Comparison of ENCODE assay signal across 21 cellular contexts in the genomic region with DNA sequence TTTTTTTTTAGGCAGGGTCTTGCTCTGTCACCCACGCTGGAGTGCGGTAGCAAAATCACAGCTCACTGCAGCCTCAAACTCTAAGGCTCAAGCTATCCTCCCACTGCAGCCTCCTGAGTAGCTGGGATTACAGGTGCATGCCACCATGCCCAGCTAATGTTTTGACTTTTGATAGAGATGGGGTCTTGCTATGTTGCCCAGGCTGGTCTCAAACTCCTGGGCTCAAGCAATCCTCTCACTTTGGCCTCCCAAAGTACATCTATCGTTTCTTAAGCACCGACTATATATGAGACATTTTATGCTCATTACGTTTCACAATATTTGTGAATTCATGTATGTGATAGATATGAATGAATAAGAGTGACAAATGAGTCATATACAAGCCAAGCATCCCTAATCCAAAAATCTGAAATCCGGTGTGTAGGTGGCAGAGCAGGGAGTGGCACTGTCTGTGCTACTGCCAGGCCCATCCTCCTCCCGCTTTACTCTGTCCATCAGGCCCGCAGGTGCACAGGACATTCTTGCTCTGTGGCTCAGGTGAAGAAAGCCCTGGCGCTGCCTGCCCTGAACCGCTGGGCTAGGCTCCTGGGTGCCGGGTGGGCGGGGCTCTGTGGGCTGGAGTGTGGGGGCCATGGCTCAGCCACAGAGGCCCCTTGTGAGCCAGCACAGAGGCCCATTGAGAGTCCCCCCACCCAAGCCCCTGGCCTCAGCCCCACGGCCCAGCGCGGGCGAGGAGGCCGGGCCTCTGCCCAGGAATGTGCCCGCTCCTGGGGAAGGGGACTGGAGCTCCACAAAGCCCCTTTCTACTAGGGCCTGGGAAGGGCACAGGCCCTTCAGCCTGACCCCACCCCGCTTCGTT. TPM values are rescaled to one million over a fixed set of nuclear protein-coding genes. Genes with fewer than 3 reads are reported as not detected.
DNase-seq lines count a peak whose midpoint lies in the region; FAIRE-seq and TF ChIP-seq lines count a peak whose summit lies in the region.
"Had no signal": no experiment of that assay in that cellular context is flagged by ENCODE, and none has a peak within 500 bp of the region (broad histone marks: within the 10 kb centered on the region; RNA-seq: fewer than 3 reads in every experiment).

No MANE protein-coding gene starts in this region.

- no peak overlapping the region for H3K9ac ChIP-seq in astrocyte (ENCODE audit: low read length)
- H3K9ac ChIP-seq in subcutaneous abdominal adipose tissue (ENCODE audit: low read length in 5 of 5): no peak overlapping the region

- no peak overlapping the region for H3K4me3 ChIP-seq in breast epithelium
- no peak overlapping the region for H3K4me3 ChIP-seq in astrocyte (ENCODE audit: insufficient read depth, low read depth, low read length)
- no peak overlapping the region for H3K4me3 ChIP-seq in esophagus squamous epithelium
- no peak overlapping the region for H3K4me3 ChIP-seq in subcutaneous abdominal adipose tissue (ENCODE audit: low read depth in 1 of 5, low read length in 5 of 5)
- H3K4me3 ChIP-seq: PC-9 had no signal

- H2AFZ ChIP-seq in astrocyte (ENCODE audit: low read depth, low read length): no peak overlapping the region
- H2AFZ ChIP-seq: PC-9 had no signal

- H3K27ac ChIP-seq in breast epithelium (no peak overlapping the region), astrocyte (ENCODE audit: low read depth, low read length) (no peak overlapping the region), esophagus squamous epithelium (peak overlapping the region; percentile 7 to 97 (median 53)), subcutaneous abdominal adipose tissue (ENCODE audit: low read depth, low read length) (peak overlapping the region; percentile 41)
- H3K27ac ChIP-seq: 22Rv1, PC-9 had no signal

- H3K36me3 ChIP-seq in breast epithelium (no peaks in the 10 kb centered on the region), astrocyte (ENCODE audit: insufficient read depth, low read length) (peaks cover 17% of the 10 kb centered on the region), esophagus squamous epithelium (peaks cover 4 to 92% (median 28%) of the 10 kb centered on the region in 3 donors), subcutaneous abdominal adipose tissue (ENCODE audit: control insufficient read depth in 5 of 5, insufficient read depth in 5 of 5, low read length in 5 of 5) (peaks cover 4 to 93% (median 91%) of the 10 kb centered on the region in 5 donors)

- H3K27ac Mint-ChIP-seq in MCF 10A (ENCODE audit: low read depth, unreplicated experiment) (no peak overlapping the region), astrocyte (ENCODE audit: unreplicated experiment) (peak overlapping the region; percentile 18)
- no peak overlapping the region for H3K27ac Mint-ChIP-seq in activated CD4-positive, alpha-beta T cell treated with anti-CD3 and anti-CD28 coated beads, Interleukin-2, amount 10 ng/mL, durations not matched to agents 7 days and 5 days
- H3K27ac Mint-ChIP-seq: B cell had no signal

- H3K27me3 ChIP-seq in breast epithelium (no peaks in the 10 kb centered on the region), astrocyte (ENCODE audit: insufficient read depth, low read length) (no peaks in the 10 kb centered on the region), esophagus squamous epithelium (no peaks in the 10 kb centered on the region), subcutaneous abdominal adipose tissue (ENCODE audit: control insufficient read depth in 5 of 5, insufficient read depth in 4 of 5, low read length in 5 of 5) (no peaks in the 10 kb centered on the region)

- no peaks in the 10 kb centered on the region for H3K79me2 ChIP-seq in astrocyte (ENCODE audit: insufficient read depth, low read length)

- no peaks in the 10 kb centered on the region for H3K27me3 Mint-ChIP-seq in MCF 10A (ENCODE audit: insufficient read depth, unreplicated experiment)
- H3K27me3 Mint-ChIP-seq in astrocyte (ENCODE audit: low read depth, unreplicated experiment): no peaks in the 10 kb centered on the region
- H3K27me3 Mint-ChIP-seq in activated CD4-positive, alpha-beta T cell treated with anti-CD3 and anti-CD28 coated beads, Interleukin-2, amount 10 ng/mL, durations not matched to agents 7 days and 5 days: no peaks in the 10 kb centered on the region
- H3K27me3 Mint-ChIP-seq: B cell had no signal

- no peak for TF ChIP-seq CTCF in MCF 10A (IDR thresholded peaks at IDR 0.05; ENCODE audit: unreplicated experiment)
- TF ChIP-seq CTCF in breast epithelium (IDR thresholded peaks at IDR 0.05): no peak
- TF ChIP-seq CTCF in astrocyte (IDR thresholded peaks at IDR 0.05; ENCODE audit: insufficient read depth, low read depth, low read length): no peak
- TF ChIP-seq CTCF in esophagus squamous epithelium (IDR thresholded peaks at IDR 0.05): no peak

- H3K4me3 Mint-ChIP-seq in MCF 10A (ENCODE audit: unreplicated experiment): no peak overlapping the region
- no peak overlapping the region for H3K4me3 Mint-ChIP-seq in astrocyte (ENCODE audit: unreplicated experiment)
- H3K4me3 Mint-ChIP-seq in activated CD4-positive, alpha-beta T cell treated with anti-CD3 and anti-CD28 coated beads, Interleukin-2, amount 10 ng/mL, durations not matched to agents 7 days and 5 days: no peak overlapping the region
- H3K4me3 Mint-ChIP-seq: B cell; CD4-positive, CD25-positive, alpha-beta regulatory T cell had no signal

- POLR2A ChIA-PET in MCF 10A (lab: Yijun Ruan, JAX): no interaction called here
- POLR2A ChIA-PET in activated CD4-positive, alpha-beta T cell treated with anti-CD3 and anti-CD28 coated beads, Interleukin-2, amount 10 ng/mL, durations not matched to agents 7 days and 5 days (lab: Charles Lee): no interaction called here

- no peak overlapping the region for H3K4me2 ChIP-seq in astrocyte (ENCODE audit: low read length)
- H3K4me2 ChIP-seq: PC-9 had no signal

- no peak for FAIRE-seq in astrocyte (lab: Jason Lieb, UNC)

- 53 to 68% methylated on average over 7 to 10 of the region's 20 CpGs for WGBS in esophagus squamous epithelium, 2 donors

- H4K20me1 ChIP-seq in astrocyte (ENCODE audit: insufficient read depth, low read length): peaks cover 51% of the 10 kb centered on the region

- H3K4me1 Mint-ChIP-seq in MCF 10A (ENCODE audit: insufficient read depth, unreplicated experiment) (peaks cover 4% of the 10 kb centered on the region), astrocyte (ENCODE audit: low read depth, unreplicated experiment) (peaks cover 9% of the 10 kb centered on the region)
- no peaks in the 10 kb centered on the region for H3K4me1 Mint-ChIP-seq in activated CD4-positive, alpha-beta T cell treated with anti-CD3 and anti-CD28 coated beads, Interleukin-2, amount 10 ng/mL, durations not matched to agents 7 days and 5 days
- H3K4me1 Mint-ChIP-seq: B cell; CD4-positive, CD25-positive, alpha-beta regulatory T cell had no signal

- DNase-seq in MCF 10A (ENCODE audit: unreplicated experiment) (peak; percentile 77), breast epithelium (ENCODE audit: low spot score in 2 of 2) (no peak), astrocyte (ENCODE audit: low read depth) (no peak), esophagus squamous epithelium (lab: John Stamatoyannopoulos, UW) (no peak), NCI-H82 (lab: John Stamatoyannopoulos, UW) (no peak)
- DNase-seq in activated T-cell treated with anti-CD3 and anti-CD28 coated beads, Interleukin-2, amount 50 U/mL, for 1 hour: no peak
- no peak for DNase-seq in activated CD4-positive, alpha-beta T cell treated with anti-CD3 and anti-CD28 coated beads, Interleukin-2, amount 10 ng/mL, durations not matched to agents 7 days and 5 days
- DNase-seq: Caco-2; CD4-positive, CD25-positive, alpha-beta regulatory T cell; DMS153; GOT3; KG1; NCI-H1048; NCI-H1436 treated with DMSO at 0.1 percent for 48 hours; NCI-H2081; NCI-H774; PC-9; SHP77 had no signal

- no peak for TF ChIP-seq POLR2A in breast epithelium (IDR thresholded peaks at IDR 0.05)
- TF ChIP-seq POLR2A in esophagus squamous epithelium (IDR thresholded peaks at IDR 0.05): no peak

- H3K36me3 Mint-ChIP-seq in MCF 10A (ENCODE audit: insufficient read depth, unreplicated experiment) (peaks cover 42% of the 10 kb centered on the region), astrocyte (ENCODE audit: low read depth, unreplicated experiment) (peaks cover 23% of the 10 kb centered on the region)
- H3K36me3 Mint-ChIP-seq in activated CD4-positive, alpha-beta T cell treated with anti-CD3 and anti-CD28 coated beads, Interleukin-2, amount 10 ng/mL, durations not matched to agents 7 days and 5 days (ENCODE audit: low read depth): no peaks in the 10 kb centered on the region
- H3K36me3 Mint-ChIP-seq: CD4-positive, CD25-positive, alpha-beta regulatory T cell had no signal

- CTCF ChIA-PET in MCF 10A (lab: Yijun Ruan, JAX): interaction anchor here (0.6 kb wide), 1 partner anchor 28 kb away, joined by 5 read pairs; no protein-coding TSS in a partner anchor
- CTCF ChIA-PET in activated CD4-positive, alpha-beta T cell treated with anti-CD3 and anti-CD28 coated beads, Interleukin-2, amount 10 ng/mL, durations not matched to agents 7 days and 5 days (lab: Charles Lee): no interaction called here

- H3K4me1 ChIP-seq in breast epithelium (peaks cover 1 to 6% of the 10 kb centered on the region in 2 donors), astrocyte (ENCODE audit: insufficient read depth, low read length) (peaks cover 3% of the 10 kb centered on the region), esophagus squamous epithelium (peaks cover 21 to 54% (median 22%) of the 10 kb centered on the region in 3 donors), subcutaneous abdominal adipose tissue (ENCODE audit: control insufficient read depth in 5 of 5, insufficient read depth in 5 of 5, low read length in 5 of 5) (peaks cover 11 to 53% (median 41%) of the 10 kb centered on the region in 5 donors)

- H3K9me3 ChIP-seq in breast epithelium (no peaks in the 10 kb centered on the region), astrocyte (ENCODE audit: insufficient read depth, low read depth, low read length) (no peaks in the 10 kb centered on the region), esophagus squamous epithelium (no peaks in the 10 kb centered on the region), subcutaneous abdominal adipose tissue (ENCODE audit: control insufficient read depth in 5 of 5, low read length in 5 of 5) (no peaks in the 10 kb centered on the region)
- H3K9me3 ChIP-seq: Caco-2 had no signal

- no peaks in the 10 kb centered on the region for H3K9me3 Mint-ChIP-seq in MCF 10A (ENCODE audit: unreplicated experiment)
- no peaks in the 10 kb centered on the region for H3K9me3 Mint-ChIP-seq in astrocyte (ENCODE audit: unreplicated experiment)
- H3K9me3 Mint-ChIP-seq in activated CD4-positive, alpha-beta T cell treated with anti-CD3 and anti-CD28 coated beads, Interleukin-2, amount 10 ng/mL, durations not matched to agents 7 days and 5 days: no peaks in the 10 kb centered on the region
- H3K9me3 Mint-ChIP-seq: CD4-positive, CD25-positive, alpha-beta regulatory T cell had no signal

- intact Hi-C loops in MCF 10A (cut with micrococcal nuclease): no loop called here
- intact Hi-C loops in breast epithelium (cut with DNase I; ENCODE audit: low total_unique reads): loop anchor here (2.0 kb wide), 1 partner anchor 25 kb away; no protein-coding TSS in a partner anchor
- intact Hi-C loops in esophagus squamous epithelium (cut with DNase I): no loop called here

- BruUV-seq in MCF 10A (replicated peaks; lab: Mats Ljungman, UMichigan): no TSS peak

RNA-seq across cellular contexts. Expression of gene HSPG2, which starts 45.3 kb away (rescaled TPM):
- total RNA-seq in MCF 10A (2022): 51.2 and 58.9 TPM in 2 replicates
- 100 to 1,000 TPM in 1 of 3 donors, 10 to 100 TPM in 2; 48.3 to 219 (median 95.0) TPM for total RNA-seq in breast epithelium
- 249 and 262 TPM in 2 replicates for total RNA-seq in astrocyte
- total RNA-seq in esophagus squamous epithelium: 100 to 1,000 TPM in 1 of 4 donors, 10 to 100 TPM in 3; 44.9 to 107 (median 54.2) TPM
- total RNA-seq in activated CD4-positive, alpha-beta T cell treated with anti-CD3 and anti-CD28 coated beads, Interleukin-2, amount 10 ng/mL, durations not matched to agents 7 days and 5 days: 1 to 10 TPM; 1.9 to 2.3 TPM

Comparison
In these comparisons a context has a peak if more than half of its experiments do, and no peak if none do; other contexts are left out.
1. H3K27ac ChIP-seq: peak in esophagus squamous epithelium (4 of 4) and subcutaneous abdominal adipose tissue (single experiment); none in breast epithelium (0 of 2) and astrocyte (single experiment).
2. RNA of gene HSPG2, which starts 45.3 kb away (total RNA-seq): 249 to 262 TPM in astrocyte, 48.3 to 219 TPM in breast epithelium, 44.9 to 107 TPM in esophagus squamous epithelium and 51.2 to 58.9 TPM in MCF 10A; 1.9 to 2.3 TPM in activated CD4-positive, alpha-beta T cell treated with anti-CD3 and anti-CD28 coated beads, Interleukin-2, amount 10 ng/mL, durations not matched to agents 7 days and 5 days; every median in the first group is over 10 times any median in the second.